Comparison of ENCODE assay signal across 23 cellular contexts in the genomic region with DNA sequence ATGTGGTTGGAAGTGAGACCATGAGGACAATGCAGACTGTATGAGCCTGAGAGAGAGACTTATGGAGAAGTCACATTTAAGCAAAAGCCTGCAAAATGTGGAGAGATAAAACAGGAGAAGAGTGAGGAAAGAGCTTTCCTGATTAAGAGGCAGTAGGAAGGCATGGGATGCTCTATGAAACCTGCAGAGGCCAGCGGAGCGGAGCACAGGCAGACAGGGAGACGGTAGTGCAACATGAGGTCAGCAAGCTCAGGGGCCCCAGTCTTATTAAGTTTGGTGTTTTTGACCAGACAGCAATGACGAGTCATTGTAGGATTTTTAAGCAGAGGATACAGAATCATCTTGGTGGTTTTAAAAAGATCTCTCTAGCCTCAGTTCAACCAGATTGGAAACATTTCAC.
DNase-seq lines count a peak whose midpoint lies in the region; ATAC-seq and TF ChIP-seq lines count a peak whose summit lies in the region.
"Had no signal": no experiment of that assay in that cellular context is flagged by ENCODE, and none has a peak within 500 bp of the region (broad histone marks: within the 10 kb centered on the region; RNA-seq: fewer than 3 reads in every experiment).

No MANE protein-coding gene starts in this region.

- peak overlapping the region; percentile 6 for H3K27ac Mint-ChIP-seq in neural crest cell (ENCODE audit: unreplicated experiment)
- H3K27ac Mint-ChIP-seq: CD14-positive monocyte; CD4-positive, alpha-beta T cell; CD8-positive, alpha-beta memory T cell; HFFc6 had no signal

- H3K4me3 ChIP-seq in HEK293 (ENCODE audit: low read depth, low read length): no peak overlapping the region
- H3K4me3 ChIP-seq in aorta (ENCODE audit: low read length in 2 of 2): no peak overlapping the region
- H3K4me3 ChIP-seq: A549; BLaER1 treated with 17β-estradiol and CSF1 and Interleukin-3, amounts not matched to agents 10 nM and 100 nM; GM12878 had no signal

- peaks cover 42% of the 10 kb centered on the region for H3K4me1 Mint-ChIP-seq in neural crest cell
- H3K4me1 Mint-ChIP-seq: CD14-positive monocyte; CD8-positive, alpha-beta memory T cell had no signal

- POLR2A ChIA-PET in HEK293 (lab: Yijun Ruan, JAX): no interaction called here

- ATAC-seq in GM19324 (IDR thresholded peaks at IDR 0.05; ENCODE audit: low FRiP score, unreplicated experiment) (no peak), HG02973 (IDR thresholded peaks at IDR 0.05; ENCODE audit: unreplicated experiment) (no peak), aorta (ENCODE audit: low FRiP score) (no peak)
- ATAC-seq: A549, GM12878, HCT116 had no signal

- H3K9me3 Mint-ChIP-seq in neural crest cell: no peaks in the 10 kb centered on the region
- H3K9me3 Mint-ChIP-seq: CD4-positive, alpha-beta T cell; H9; HFFc6 had no signal

- no peaks in the 10 kb centered on the region for H3K9me3 ChIP-seq in HEK293 (ENCODE audit: control insufficient read depth, insufficient read depth, low read depth, low read length)
- no peaks in the 10 kb centered on the region for H3K9me3 ChIP-seq in aorta (ENCODE audit: control insufficient read depth, low read length)
- H3K9me3 ChIP-seq: A549; BE2C; BLaER1 treated with 17β-estradiol and CSF1 and Interleukin-3, amounts not matched to agents 10 nM and 100 nM had no signal

- no peaks in the 10 kb centered on the region for H3K36me3 Mint-ChIP-seq in neural crest cell (ENCODE audit: low read depth)
- H3K36me3 Mint-ChIP-seq: CD14-positive monocyte; CD8-positive, alpha-beta memory T cell had no signal

- no peaks in the 10 kb centered on the region for H3K27me3 Mint-ChIP-seq in neural crest cell (ENCODE audit: low read depth)
- H3K27me3 Mint-ChIP-seq: CD4-positive, alpha-beta T cell; CD8-positive, alpha-beta memory T cell had no signal

- H3K4me1 ChIP-seq in HEK293 (ENCODE audit: control insufficient read depth, insufficient read depth, low read length): peaks cover 9% of the 10 kb centered on the region
- no peaks in the 10 kb centered on the region for H3K4me1 ChIP-seq in aorta (ENCODE audit: control insufficient read depth in 1 of 2, insufficient read depth in 2 of 2, low read length in 2 of 2)
- H3K4me1 ChIP-seq: A549; BE2C; BLaER1 treated with 17β-estradiol and CSF1 and Interleukin-3, amounts not matched to agents 10 nM and 100 nM had no signal

- CTCF ChIA-PET in HEK293 (lab: Yijun Ruan, JAX): no interaction called here

- intact Hi-C loops in aorta (cut with DNase I): no loop called here

- no peak overlapping the region for H3K4me3 Mint-ChIP-seq in neural crest cell
- H3K4me3 Mint-ChIP-seq: CD14-positive monocyte; CD4-positive, alpha-beta T cell; CD8-positive, alpha-beta memory T cell; H9; HFFc6 had no signal

- peaks cover 0 to 5% of the 10 kb centered on the region in 2 donors for H3K27me3 ChIP-seq in aorta (ENCODE audit: control insufficient read depth in 1 of 2, insufficient read depth in 2 of 2, low read length in 1 of 2)
- H3K27me3 ChIP-seq: BE2C; BLaER1 treated with 17β-estradiol and CSF1 and Interleukin-3, amounts not matched to agents 10 nM and 100 nM had no signal

- H3K27ac ChIP-seq in HEK293 (ENCODE audit: extremely low read depth, low read depth, low read length): no peak overlapping the region
- no peak overlapping the region for H3K27ac ChIP-seq in aorta (ENCODE audit: low read depth in 1 of 2, low read length in 2 of 2)
- H3K27ac ChIP-seq: A549; BLaER1 treated with 17β-estradiol and CSF1 and Interleukin-3, amounts not matched to agents 10 nM and 100 nM had no signal

- H3K36me3 ChIP-seq in HEK293 (ENCODE audit: control insufficient read depth in 2 of 2, insufficient read depth in 1 of 2, low read length in 2 of 2) (no peaks in the 10 kb centered on the region), aorta (ENCODE audit: control insufficient read depth in 1 of 2, insufficient read depth in 2 of 2, low read length in 1 of 2) (no peaks in the 10 kb centered on the region)
- H3K36me3 ChIP-seq: BE2C; BLaER1 treated with 17β-estradiol and CSF1 and Interleukin-3, amounts not matched to agents 10 nM and 100 nM had no signal

- WGBS in aorta, 2 donors: 95 to 99% methylated on average over 4 of the region's 4 CpGs

- DNase-seq in left kidney (ENCODE audit: low read depth, low spot score) (peak; percentile 29), neural crest cell (ENCODE audit: low read depth, low spot score) (no peak), aorta (no peak)
- DNase-seq: 8988T; ACHN; AML-193; BE2C; CD4-positive, alpha-beta T cell; CD8-positive, alpha-beta memory T cell; DMS 273 treated with DMSO at 0.1 percent for 48 hours; DMS79; EL; GDM1; H9; HFFc6 had no signal

- TF ChIP-seq CTCF in HEK293 (tag by site-specific recombination; IDR thresholded peaks at IDR 0.05) (no peak), neural crest cell (conservative IDR thresholded peaks at IDR 0.05) (no peak)

TF ChIP-seq in HEK293, 187 proteins besides CTCF, POLR2A, EP300 and RAD21:
- TF ChIP-seq, protein P1, sequence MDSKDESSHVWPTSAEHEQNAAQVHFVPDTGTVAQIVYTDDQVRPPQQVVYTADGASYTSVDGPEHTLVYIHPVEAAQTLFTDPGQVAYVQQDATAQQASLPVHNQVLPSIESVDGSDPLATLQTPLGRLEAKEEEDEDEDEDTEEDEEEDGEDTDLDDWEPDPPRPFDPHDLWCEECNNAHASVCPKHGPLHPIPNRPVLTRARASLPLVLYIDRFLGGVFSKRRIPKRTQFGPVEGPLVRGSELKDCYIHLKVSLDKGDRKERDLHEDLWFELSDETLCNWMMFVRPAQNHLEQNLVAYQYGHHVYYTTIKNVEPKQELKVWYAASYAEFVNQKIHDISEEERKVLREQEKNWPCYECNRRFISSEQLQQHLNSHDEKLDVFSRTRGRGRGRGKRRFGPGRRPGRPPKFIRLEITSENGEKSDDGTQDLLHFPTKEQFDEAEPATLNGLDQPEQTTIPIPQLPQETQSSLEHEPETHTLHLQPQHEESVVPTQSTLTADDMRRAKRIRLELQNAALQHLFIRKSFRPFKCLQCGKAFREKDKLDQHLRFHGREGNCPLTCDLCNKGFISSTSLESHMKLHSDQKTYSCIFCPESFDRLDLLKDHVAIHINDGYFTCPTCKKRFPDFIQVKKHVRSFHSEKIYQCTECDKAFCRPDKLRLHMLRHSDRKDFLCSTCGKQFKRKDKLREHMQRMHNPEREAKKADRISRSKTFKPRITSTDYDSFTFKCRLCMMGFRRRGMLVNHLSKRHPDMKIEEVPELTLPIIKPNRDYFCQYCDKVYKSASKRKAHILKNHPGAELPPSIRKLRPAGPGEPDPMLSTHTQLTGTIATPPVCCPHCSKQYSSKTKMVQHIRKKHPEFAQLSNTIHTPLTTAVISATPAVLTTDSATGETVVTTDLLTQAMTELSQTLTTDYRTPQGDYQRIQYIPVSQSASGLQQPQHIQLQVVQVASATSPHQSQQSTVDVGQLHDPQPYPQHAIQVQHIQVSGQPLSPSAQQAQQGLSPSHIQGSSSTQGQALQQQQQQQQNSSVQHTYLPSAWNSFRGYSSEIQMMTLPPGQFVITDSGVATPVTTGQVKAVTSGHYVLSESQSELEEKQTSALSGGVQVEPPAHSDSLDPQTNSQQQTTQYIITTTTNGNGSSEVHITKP (tag by site-specific recombination; IDR thresholded peaks at IDR 0.05): no peak
- TF ChIP-seq, protein P2, sequence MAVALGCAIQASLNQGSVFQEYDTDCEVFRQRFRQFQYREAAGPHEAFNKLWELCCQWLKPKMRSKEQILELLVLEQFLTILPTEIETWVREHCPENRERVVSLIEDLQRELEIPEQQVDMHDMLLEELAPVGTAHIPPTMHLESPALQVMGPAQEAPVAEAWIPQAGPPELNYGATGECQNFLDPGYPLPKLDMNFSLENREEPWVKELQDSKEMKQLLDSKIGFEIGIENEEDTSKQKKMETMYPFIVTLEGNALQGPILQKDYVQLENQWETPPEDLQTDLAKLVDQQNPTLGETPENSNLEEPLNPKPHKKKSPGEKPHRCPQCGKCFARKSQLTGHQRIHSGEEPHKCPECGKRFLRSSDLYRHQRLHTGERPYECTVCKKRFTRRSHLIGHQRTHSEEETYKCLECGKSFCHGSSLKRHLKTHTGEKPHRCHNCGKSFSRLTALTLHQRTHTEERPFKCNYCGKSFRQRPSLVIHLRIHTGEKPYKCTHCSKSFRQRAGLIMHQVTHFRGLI (tag by site-specific recombination; IDR thresholded peaks at IDR 0.05): 0 out of 2 replicates have a peak, but pooled peaks have one; percentile 51
- TF ChIP-seq, protein P3, sequence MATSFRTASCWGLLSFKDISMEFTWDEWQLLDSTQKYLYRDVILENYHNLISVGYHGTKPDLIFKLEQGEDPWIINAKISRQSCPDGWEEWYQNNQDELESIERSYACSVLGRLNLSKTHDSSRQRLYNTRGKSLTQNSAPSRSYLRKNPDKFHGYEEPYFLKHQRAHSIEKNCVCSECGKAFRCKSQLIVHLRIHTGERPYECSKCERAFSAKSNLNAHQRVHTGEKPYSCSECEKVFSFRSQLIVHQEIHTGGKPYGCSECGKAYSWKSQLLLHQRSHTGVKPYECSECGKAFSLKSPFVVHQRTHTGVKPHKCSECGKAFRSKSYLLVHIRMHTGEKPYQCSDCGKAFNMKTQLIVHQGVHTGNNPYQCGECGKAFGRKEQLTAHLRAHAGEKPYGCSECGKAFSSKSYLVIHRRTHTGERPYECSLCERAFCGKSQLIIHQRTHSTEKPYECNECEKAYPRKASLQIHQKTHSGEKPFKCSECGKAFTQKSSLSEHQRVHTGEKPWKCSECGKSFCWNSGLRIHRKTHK (tag by site-specific recombination; IDR thresholded peaks at IDR 0.05): no peak
- no peak for TF ChIP-seq ZNF558 (tag by site-specific recombination; IDR thresholded peaks at IDR 0.05)
